Comparison of ENCODE assay signal across 14 cellular contexts in genomic region chr10:43226851-43227845, GRCh38. TPM values are rescaled to one million over a fixed set of nuclear protein-coding genes. Genes with fewer than 3 reads are reported as not detected.
DNase-seq lines count a peak whose midpoint lies in the region; ATAC-seq, FAIRE-seq and TF ChIP-seq lines count a peak whose summit lies in the region.
"Had no signal": no experiment of that assay in that cellular context is flagged by ENCODE, and none has a peak within 500 bp of the region (broad histone marks: within the 10 kb centered on the region; RNA-seq: fewer than 3 reads in every experiment).

No MANE protein-coding gene starts in this region.

- H3K36me3 ChIP-seq in kidney (ENCODE audit: control insufficient read depth in 1 of 2, insufficient read depth in 2 of 2, low read length in 2 of 2): no peaks in the 10 kb centered on the region

- no peak for TF ChIP-seq CTCF in kidney (IDR thresholded peaks at IDR 0.05; ENCODE audit: borderline replicate concordance, extremely low read depth, insufficient read depth)

- no peak for FAIRE-seq in kidney (lab: Jason Lieb, UNC)
- FAIRE-seq: colon had no signal

- H3K9me3 ChIP-seq in kidney (ENCODE audit: control insufficient read depth in 1 of 2, low read length in 2 of 2): no peaks in the 10 kb centered on the region

- intact Hi-C loops in kidney (cut with DNase I): no loop called here

- no peak for ATAC-seq in stimulated activated naive CD8-positive, alpha-beta T cell treated with anti-CD3 and anti-CD28 coated beads, Interleukin-15, Interleukin-2, amounts not matched to agents 100 U/mL and 50 U/mL, for 24 hours
- ATAC-seq in GM19035 (IDR thresholded peaks at IDR 0.05; ENCODE audit: unreplicated experiment): no peak
- ATAC-seq: stimulated activated naive B cell treated with anti-CD40 and anti-IgM and Interleukin-4, amounts not matched to agents 10 μg/mL and 1 μg/mL and 100 μg/mL, for 72 hours had no signal

- no peak overlapping the region for H3K4me3 ChIP-seq in kidney (ENCODE audit: low read length in 2 of 2)

- DNase-seq in activated CD4-positive, alpha-beta T cell treated with anti-CD3 and anti-CD28 coated beads for 1 hour: peak; percentile 2
- DNase-seq in activated CD4-positive, alpha-beta T cell treated with anti-CD3 and anti-CD28 coated beads, Interleukin-2, amount 50 U/mL, for 1 hour: no peak
- DNase-seq in activated T-cell treated with anti-CD3 and anti-CD28 coated beads, Interleukin-2, amount 50 U/mL, for 48 hours: peak; percentile 17
- DNase-seq in kidney (peak; percentile 52), NCI-H524 treated with DMSO at 0.1 percent for 48 hours (lab: John Stamatoyannopoulos, UW) (no peak), cerebellum (ENCODE audit: low spot score) (no peak)
- DNase-seq in stimulated activated naive CD8-positive, alpha-beta T cell treated with anti-CD3 and anti-CD28 coated beads, Interleukin-15, Interleukin-2, amounts not matched to agents 100 U/mL and 50 U/mL, for 24 hours: peak; percentile 4
- DNase-seq: HFFc6; Karpas-422; stimulated activated naive B cell treated with anti-CD40 and anti-IgM and Interleukin-4, amounts not matched to agents 10 μg/mL and 1 μg/mL and 100 μg/mL, for 72 hours had no signal

- no peak overlapping the region for H3K27ac ChIP-seq in kidney (ENCODE audit: low read depth in 2 of 2, low read length in 2 of 2)
- H3K27ac ChIP-seq: RWPE1 had no signal

- H3K9ac ChIP-seq in kidney (ENCODE audit: low read length in 2 of 2): no peak overlapping the region

- peaks cover 0 to 11% of the 10 kb centered on the region in 2 donors for H3K4me1 ChIP-seq in kidney (ENCODE audit: control insufficient read depth in 1 of 2, insufficient read depth in 1 of 2, low read depth in 1 of 2, low read length in 2 of 2)

RNA-seq across cellular contexts. Expression of gene RASGEF1A, which starts 39.7 kb away (rescaled TPM):
- total RNA-seq in kidney: 3.6 TPM
- 2.8 TPM for polyA plus RNA-seq in kidney (ENCODE audit: insufficient read depth, low read depth, low replicate concordance)
- 4.4 TPM for total RNA-seq in cerebellum
- total RNA-seq: A172, HFFc6 had no signal

Comparison
In these comparisons a context has a peak if more than half of its experiments do, and no peak if none do; other contexts are left out.
1. DNase-seq: peak in activated CD4-positive, alpha-beta T cell treated with anti-CD3 and anti-CD28 coated beads for 1 hour (single experiment), activated T-cell treated with anti-CD3 and anti-CD28 coated beads, Interleukin-2, amount 50 U/mL, for 48 hours (2 of 2), kidney (single experiment) and stimulated activated naive CD8-positive, alpha-beta T cell treated with anti-CD3 and anti-CD28 coated beads, Interleukin-15, Interleukin-2, amounts not matched to agents 100 U/mL and 50 U/mL, for 24 hours (single experiment); none in activated CD4-positive, alpha-beta T cell treated with anti-CD3 and anti-CD28 coated beads, Interleukin-2, amount 50 U/mL, for 1 hour (single experiment), NCI-H524 treated with DMSO at 0.1 percent for 48 hours (single experiment) and cerebellum (single experiment).